ENCODE assay signal across 1 cellular context in genomic region chr11:65112226-65112550, GRCh38.
A peak's percentile ranks its signal among the peaks of the same experiment; 100 is the strongest.
TF ChIP-seq lines count a peak whose summit lies in the region.

No MANE protein-coding gene starts in this region.

TF ChIP-seq in HEK293, 187 proteins besides CTCF, POLR2A, EP300 and RAD21 (continued from another document):
- TF ChIP-seq PRDM2 (tag by site-specific recombination; IDR thresholded peaks at IDR 0.05; ENCODE audit: borderline replicate concordance) (no peak), GLIS1 (tag by site-specific recombination; IDR thresholded peaks at IDR 0.05) (no peak), REPIN1 (tag by site-specific recombination; IDR thresholded peaks at IDR 0.05; ENCODE audit: low read depth) (no peak), ZNF510 (tag by site-specific recombination; IDR thresholded peaks at IDR 0.05; ENCODE audit: insufficient replicate concordance) (no peak), ZFHX2 (tag by site-specific recombination; conservative IDR thresholded peaks at IDR 0.05) (no peak; the same call in 1 of the 2 replicates), ZNF624 (tag by site-specific recombination; IDR thresholded peaks at IDR 0.05) (no peak), ZNF366 (tag by site-specific recombination; conservative IDR thresholded peaks at IDR 0.05) (no peak), HIC1 (tag by site-specific recombination; IDR thresholded peaks at IDR 0.05) (no peak), ZSCAN18 (tag by site-specific recombination; IDR thresholded peaks at IDR 0.05) (no peak), OVOL3 (tag by site-specific recombination; IDR thresholded peaks at IDR 0.05) (no peak), ZNF658 (tag by site-specific recombination; IDR thresholded peaks at IDR 0.05) (no peak), ZBTB7A (tag by site-specific recombination; IDR thresholded peaks at IDR 0.05; ENCODE audit: low read depth) (peak; percentile 83), SP2 (tag by site-specific recombination; IDR thresholded peaks at IDR 0.05) (no peak), ZNF776 (tag by site-specific recombination; IDR thresholded peaks at IDR 0.05; ENCODE audit: borderline replicate concordance) (no peak), ZNF157 (tag by site-specific recombination; IDR thresholded peaks at IDR 0.05) (no peak), ZNF223 (tag by site-specific recombination; IDR thresholded peaks at IDR 0.05) (no peak), GLI4 (tag by site-specific recombination; IDR thresholded peaks at IDR 0.05) (no peak), ZNF175 (tag by site-specific recombination; IDR thresholded peaks at IDR 0.05) (no peak), SP7 (tag by site-specific recombination; IDR thresholded peaks at IDR 0.05) (no peak), ZNF133 (tag by site-specific recombination; IDR thresholded peaks at IDR 0.05) (no peak), ZNF26 (tag by site-specific recombination; IDR thresholded peaks at IDR 0.05) (no peak), ZNF140 (tag by site-specific recombination; IDR thresholded peaks at IDR 0.05) (no peak), ZNF585B (tag by site-specific recombination; IDR thresholded peaks at IDR 0.05) (no peak), ZNF501 (tag by site-specific recombination; IDR thresholded peaks at IDR 0.05) (no peak), ZBTB8A (tag by site-specific recombination; IDR thresholded peaks at IDR 0.05) (peak; percentile 65; the same call in 1 of the 2 replicates)
- TF ChIP-seq, protein P1, sequence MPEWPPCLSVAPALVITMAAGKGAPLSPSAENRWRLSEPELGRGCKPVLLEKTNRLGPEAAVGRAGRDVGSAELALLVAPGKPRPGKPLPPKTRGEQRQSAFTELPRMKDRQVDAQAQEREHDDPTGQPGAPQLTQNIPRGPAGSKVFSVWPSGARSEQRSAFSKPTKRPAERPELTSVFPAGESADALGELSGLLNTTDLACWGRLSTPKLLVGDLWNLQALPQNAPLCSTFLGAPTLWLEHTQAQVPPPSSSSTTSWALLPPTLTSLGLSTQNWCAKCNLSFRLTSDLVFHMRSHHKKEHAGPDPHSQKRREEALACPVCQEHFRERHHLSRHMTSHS (tag by site-specific recombination; IDR thresholded peaks at IDR 0.05), result no peak
- TF ChIP-seq, protein P2, sequence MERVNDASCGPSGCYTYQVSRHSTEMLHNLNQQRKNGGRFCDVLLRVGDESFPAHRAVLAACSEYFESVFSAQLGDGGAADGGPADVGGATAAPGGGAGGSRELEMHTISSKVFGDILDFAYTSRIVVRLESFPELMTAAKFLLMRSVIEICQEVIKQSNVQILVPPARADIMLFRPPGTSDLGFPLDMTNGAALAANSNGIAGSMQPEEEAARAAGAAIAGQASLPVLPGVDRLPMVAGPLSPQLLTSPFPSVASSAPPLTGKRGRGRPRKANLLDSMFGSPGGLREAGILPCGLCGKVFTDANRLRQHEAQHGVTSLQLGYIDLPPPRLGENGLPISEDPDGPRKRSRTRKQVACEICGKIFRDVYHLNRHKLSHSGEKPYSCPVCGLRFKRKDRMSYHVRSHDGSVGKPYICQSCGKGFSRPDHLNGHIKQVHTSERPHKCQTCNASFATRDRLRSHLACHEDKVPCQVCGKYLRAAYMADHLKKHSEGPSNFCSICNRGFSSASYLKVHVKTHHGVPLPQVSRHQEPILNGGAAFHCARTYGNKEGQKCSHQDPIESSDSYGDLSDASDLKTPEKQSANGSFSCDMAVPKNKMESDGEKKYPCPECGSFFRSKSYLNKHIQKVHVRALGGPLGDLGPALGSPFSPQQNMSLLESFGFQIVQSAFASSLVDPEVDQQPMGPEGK (tag by site-specific recombination; IDR thresholded peaks at IDR 0.05), result peak; percentile 45; the same call in 1 of the 2 replicates
- TF ChIP-seq, protein P3, sequence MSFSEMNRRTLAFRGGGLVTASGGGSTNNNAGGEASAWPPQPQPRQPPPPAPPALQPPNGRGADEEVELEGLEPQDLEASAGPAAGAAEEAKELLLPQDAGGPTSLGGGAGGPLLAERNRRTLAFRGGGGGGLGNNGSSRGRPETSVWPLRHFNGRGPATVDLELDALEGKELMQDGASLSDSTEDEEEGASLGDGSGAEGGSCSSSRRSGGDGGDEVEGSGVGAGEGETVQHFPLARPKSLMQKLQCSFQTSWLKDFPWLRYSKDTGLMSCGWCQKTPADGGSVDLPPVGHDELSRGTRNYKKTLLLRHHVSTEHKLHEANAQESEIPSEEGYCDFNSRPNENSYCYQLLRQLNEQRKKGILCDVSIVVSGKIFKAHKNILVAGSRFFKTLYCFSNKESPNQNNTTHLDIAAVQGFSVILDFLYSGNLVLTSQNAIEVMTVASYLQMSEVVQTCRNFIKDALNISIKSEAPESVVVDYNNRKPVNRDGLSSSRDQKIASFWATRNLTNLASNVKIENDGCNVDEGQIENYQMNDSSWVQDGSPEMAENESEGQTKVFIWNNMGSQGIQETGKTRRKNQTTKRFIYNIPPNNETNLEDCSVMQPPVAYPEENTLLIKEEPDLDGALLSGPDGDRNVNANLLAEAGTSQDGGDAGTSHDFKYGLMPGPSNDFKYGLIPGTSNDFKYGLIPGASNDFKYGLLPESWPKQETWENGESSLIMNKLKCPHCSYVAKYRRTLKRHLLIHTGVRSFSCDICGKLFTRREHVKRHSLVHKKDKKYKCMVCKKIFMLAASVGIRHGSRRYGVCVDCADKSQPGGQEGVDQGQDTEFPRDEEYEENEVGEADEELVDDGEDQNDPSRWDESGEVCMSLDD (tag by site-specific recombination; IDR thresholded peaks at IDR 0.05), result 0 out of 2 replicates have a peak, but pooled peaks have one; percentile 41
- TF ChIP-seq, protein P4, sequence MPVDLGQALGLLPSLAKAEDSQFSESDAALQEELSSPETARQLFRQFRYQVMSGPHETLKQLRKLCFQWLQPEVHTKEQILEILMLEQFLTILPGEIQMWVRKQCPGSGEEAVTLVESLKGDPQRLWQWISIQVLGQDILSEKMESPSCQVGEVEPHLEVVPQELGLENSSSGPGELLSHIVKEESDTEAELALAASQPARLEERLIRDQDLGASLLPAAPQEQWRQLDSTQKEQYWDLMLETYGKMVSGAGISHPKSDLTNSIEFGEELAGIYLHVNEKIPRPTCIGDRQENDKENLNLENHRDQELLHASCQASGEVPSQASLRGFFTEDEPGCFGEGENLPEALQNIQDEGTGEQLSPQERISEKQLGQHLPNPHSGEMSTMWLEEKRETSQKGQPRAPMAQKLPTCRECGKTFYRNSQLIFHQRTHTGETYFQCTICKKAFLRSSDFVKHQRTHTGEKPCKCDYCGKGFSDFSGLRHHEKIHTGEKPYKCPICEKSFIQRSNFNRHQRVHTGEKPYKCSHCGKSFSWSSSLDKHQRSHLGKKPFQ (tag by site-specific recombination; IDR thresholded peaks at IDR 0.05), result no peak
